Comparison of ENCODE assay signal across 20 cellular contexts in genomic region chr7:80875537-80876120, GRCh38. TPM values are rescaled to one million over a fixed set of nuclear protein-coding genes. Genes with fewer than 3 reads are reported as not detected.
DNase-seq lines count a peak whose midpoint lies in the region; ATAC-seq and TF ChIP-seq lines count a peak whose summit lies in the region.
"Had no signal": no experiment of that assay in that cellular context is flagged by ENCODE, and none has a peak within 500 bp of the region (broad histone marks: within the 10 kb centered on the region; RNA-seq: fewer than 3 reads in every experiment).

No MANE protein-coding gene starts in this region.

- H3K4me1 Mint-ChIP-seq in glutamatergic neuron (ENCODE audit: low read depth, unreplicated experiment) (peaks cover 53% of the 10 kb centered on the region), neural progenitor cell (peaks cover 21% of the 10 kb centered on the region)
- H3K4me1 Mint-ChIP-seq: CD14-positive monocyte; CD8-positive, alpha-beta memory T cell had no signal

- H3K36me3 Mint-ChIP-seq in glutamatergic neuron (ENCODE audit: unreplicated experiment), result no peaks in the 10 kb centered on the region
- peaks cover 3% of the 10 kb centered on the region for H3K36me3 Mint-ChIP-seq in neural progenitor cell
- H3K36me3 Mint-ChIP-seq: CD8-positive, alpha-beta memory T cell had no signal

- no peak for TF ChIP-seq CTCF in glutamatergic neuron (IDR thresholded peaks at IDR 0.05; ENCODE audit: partially characterized antibody, unreplicated experiment)
- TF ChIP-seq CTCF in neural progenitor cell (IDR thresholded peaks at IDR 0.05), result no peak

- H3K4me3 Mint-ChIP-seq in glutamatergic neuron (ENCODE audit: unreplicated experiment), result peak overlapping the region; percentile 41
- no peak overlapping the region for H3K4me3 Mint-ChIP-seq in neural progenitor cell
- H3K4me3 Mint-ChIP-seq: CD14-positive monocyte; CD4-positive, alpha-beta T cell; CD8-positive, alpha-beta memory T cell had no signal

- no peak overlapping the region for H3K27ac ChIP-seq in neural progenitor cell
- H3K27ac ChIP-seq: 22Rv1; BLaER1 treated with 17β-estradiol and CSF1 and Interleukin-3, amounts not matched to agents 10 nM and 100 nM; GM23248 had no signal

- DNase-seq in NCI-H82 (lab: John Stamatoyannopoulos, UW) (peak; percentile 10), NCI-H82 treated with DMSO at 0.1 percent for 48 hours (lab: John Stamatoyannopoulos, UW; ENCODE audit: unreplicated experiment) (no peak), glutamatergic neuron (no peak), neural progenitor cell (ENCODE audit: low spot score) (no peak)
- DNase-seq: ACHN; AML-193; BE2C; CD4-positive, alpha-beta T cell; CD8-positive, alpha-beta memory T cell; DMS 273 treated with DMSO at 0.1 percent for 48 hours; DMS79; GF-D8; GM23248; H7; HCEC 1CT had no signal

- H3K27me3 Mint-ChIP-seq in glutamatergic neuron (ENCODE audit: unreplicated experiment) (peaks cover 7% of the 10 kb centered on the region), neural progenitor cell (ENCODE audit: insufficient read depth, low read depth) (peaks cover 2% of the 10 kb centered on the region)
- H3K27me3 Mint-ChIP-seq: CD4-positive, alpha-beta T cell; CD8-positive, alpha-beta memory T cell had no signal

- H3K79me2 ChIP-seq in neural progenitor cell (ENCODE audit: low read depth), result no peaks in the 10 kb centered on the region

- no peaks in the 10 kb centered on the region for H3K27me3 ChIP-seq in neural progenitor cell
- H3K27me3 ChIP-seq: BE2C; BLaER1 treated with 17β-estradiol and CSF1 and Interleukin-3, amounts not matched to agents 10 nM and 100 nM had no signal

- H4K20me1 ChIP-seq in neural progenitor cell (ENCODE audit: low read depth), result no peaks in the 10 kb centered on the region
- H4K20me1 ChIP-seq: BLaER1 treated with 17β-estradiol and CSF1 and Interleukin-3, amounts not matched to agents 10 nM and 100 nM had no signal

- H3K27ac Mint-ChIP-seq in glutamatergic neuron (ENCODE audit: unreplicated experiment) (peak overlapping the region; percentile 93), neural progenitor cell (peak overlapping the region; percentile 13)
- H3K27ac Mint-ChIP-seq: CD14-positive monocyte; CD4-positive, alpha-beta T cell; CD8-positive, alpha-beta memory T cell had no signal

- no peaks in the 10 kb centered on the region for H3K4me1 ChIP-seq in neural progenitor cell

- H3K9me3 Mint-ChIP-seq in glutamatergic neuron (ENCODE audit: unreplicated experiment) (peaks cover 11% of the 10 kb centered on the region), neural progenitor cell (no peaks in the 10 kb centered on the region)

- no peak overlapping the region for H3K4me3 ChIP-seq in neural progenitor cell
- H3K4me3 ChIP-seq: BLaER1 treated with 17β-estradiol and CSF1 and Interleukin-3, amounts not matched to agents 10 nM and 100 nM; GM23248 had no signal

- no peaks in the 10 kb centered on the region for H3K36me3 ChIP-seq in neural progenitor cell
- H3K36me3 ChIP-seq: BE2C; BLaER1 treated with 17β-estradiol and CSF1 and Interleukin-3, amounts not matched to agents 10 nM and 100 nM had no signal

- no peaks in the 10 kb centered on the region for H3F3A ChIP-seq in neural progenitor cell (ENCODE audit: low read depth)

- H2AFZ ChIP-seq in neural progenitor cell (replicated peaks), result no peak overlapping the region
- H2AFZ ChIP-seq: GM23248 had no signal

- ATAC-seq in GM18867 (IDR thresholded peaks at IDR 0.05; ENCODE audit: unreplicated experiment) (no peak), HG03025 (IDR thresholded peaks at IDR 0.05; ENCODE audit: low FRiP score, unreplicated experiment) (no peak)

- no peaks in the 10 kb centered on the region for H3K9me3 ChIP-seq in neural progenitor cell (ENCODE audit: low read depth)
- H3K9me3 ChIP-seq: BE2C; BLaER1 treated with 17β-estradiol and CSF1 and Interleukin-3, amounts not matched to agents 10 nM and 100 nM had no signal

- H3K9ac ChIP-seq in neural progenitor cell, result no peak overlapping the region
- H3K9ac ChIP-seq: BLaER1 treated with 17β-estradiol and CSF1 and Interleukin-3, amounts not matched to agents 10 nM and 100 nM; GM23248 had no signal

- H3K4me2 ChIP-seq in neural progenitor cell, result no peak overlapping the region
- H3K4me2 ChIP-seq: BLaER1 treated with 17β-estradiol and CSF1 and Interleukin-3, amounts not matched to agents 10 nM and 100 nM had no signal

RNA-seq across cellular contexts. Expression of gene SEMA3C, which starts 43.2 kb away (rescaled TPM):
- total RNA-seq in glutamatergic neuron (ENCODE audit: unreplicated experiment), result 91.3 TPM
- total RNA-seq in neural progenitor cell (ENCODE audit: low replicate concordance), result 0.28 and 0.54 TPM in 2 replicates
- total RNA-seq: CD8-positive, alpha-beta memory T cell had no signal

Comparison
In these comparisons a context has a peak if more than half of its experiments do, and no peak if none do; other contexts are left out.
1. RNA of gene SEMA3C, which starts 43.2 kb away (total RNA-seq): 91.3 TPM in glutamatergic neuron (single experiment); 0.28 to 0.54 TPM in neural progenitor cell; every median in the first group is over 10 times any median in the second.